Comparison of ENCODE assay signal across 16 cellular contexts in the genomic region with DNA sequence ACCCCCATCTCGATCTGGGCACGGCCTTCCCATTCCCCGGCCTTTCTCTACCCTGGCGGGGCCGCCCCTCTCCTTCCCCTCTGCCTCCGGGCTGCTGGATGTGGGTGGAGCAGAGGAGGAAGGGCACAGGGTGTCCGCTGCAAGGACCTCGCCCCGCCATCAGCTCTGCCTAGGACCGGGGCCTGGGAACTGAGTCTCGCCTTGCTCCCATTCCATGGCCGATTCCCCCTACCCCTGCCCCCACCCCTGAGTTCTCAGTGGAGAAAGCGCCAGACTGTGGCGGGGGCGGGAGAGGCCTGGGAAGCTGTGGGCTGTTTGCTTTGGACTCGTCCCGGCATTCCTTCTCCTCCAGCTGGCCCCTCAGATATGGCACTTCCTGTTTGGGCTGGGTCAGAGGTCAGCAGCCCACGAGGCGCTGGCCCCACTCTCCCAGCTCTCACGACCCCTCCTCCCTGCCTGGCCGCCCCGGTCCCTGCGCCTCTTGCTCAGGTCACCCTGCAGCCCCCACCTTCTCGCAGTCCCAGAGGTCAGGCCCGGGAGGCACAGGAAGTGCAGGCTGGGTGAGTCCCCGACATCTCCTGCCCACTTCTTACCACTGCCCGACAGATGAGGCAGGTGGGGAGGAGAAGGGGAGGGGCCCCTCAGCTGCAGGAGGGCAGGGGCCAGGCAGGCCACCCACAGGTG. TPM values are rescaled to one million over a fixed set of nuclear protein-coding genes. Genes with fewer than 3 reads are reported as not detected.
DNase-seq lines count a peak whose midpoint lies in the region; TF ChIP-seq lines count a peak whose summit lies in the region.
"Had no signal": no experiment of that assay in that cellular context is flagged by ENCODE, and none has a peak within 500 bp of the region (broad histone marks: within the 10 kb centered on the region; RNA-seq: fewer than 3 reads in every experiment).

No MANE protein-coding gene starts in this region.

- H3K4me1 Mint-ChIP-seq in HFFc6 (ENCODE audit: low read depth) = no peaks in the 10 kb centered on the region; the same call in none of the 2 replicates
- H3K4me1 Mint-ChIP-seq: CD4-positive, CD25-positive, alpha-beta regulatory T cell had no signal

- no peak overlapping the region for H3K9ac ChIP-seq in skeletal muscle tissue (ENCODE audit: low read depth in 1 of 3, low read length in 3 of 3)

- H3K36me3 ChIP-seq in skeletal muscle tissue (ENCODE audit: control insufficient read depth in 3 of 3, insufficient read depth in 3 of 3, low read length in 3 of 3) (no peaks in the 10 kb centered on the region), A673 (ENCODE audit: insufficient read depth, low read length, poor library complexity, severe bottlenecking) (no peaks in the 10 kb centered on the region)
- H3K36me3 ChIP-seq: esophagus squamous epithelium, prostate gland had no signal

- H3K27ac ChIP-seq in layer of hippocampus (ENCODE audit: low read depth, low read length) (peak overlapping the region; percentile 46), skeletal muscle tissue (ENCODE audit: low read depth, low read length) (peak overlapping the region; percentile 40), A673 (ENCODE audit: low read depth, low read length, poor library complexity, severe bottlenecking) (no peak overlapping the region)
- H3K27ac ChIP-seq: prostate gland had no signal

- DNase-seq in HFFc6 (no peak), choroid plexus epithelial cell (ENCODE audit: low read depth) (peak; percentile 31), NCI-H1417 (lab: John Stamatoyannopoulos, UW) (no peak), kidney tubule cell (ENCODE audit: low spot score) (no peak), cerebellum (ENCODE audit: low spot score) (no peak), A673 (ENCODE audit: low spot score) (no peak)
- DNase-seq: activated CD8-positive, alpha-beta memory T cell treated with anti-CD3 and anti-CD28 coated beads, Interleukin-2, amount 50 U/mL, for 48 hours; amygdala; CD4-positive, CD25-positive, alpha-beta regulatory T cell; esophagus squamous epithelium; GOT3; KG1 had no signal

- intact Hi-C loops in A673 (cut with micrococcal nuclease; ENCODE audit: unreplicated experiment) = no loop called here

- no peaks in the 10 kb centered on the region for H3K9me3 Mint-ChIP-seq in HFFc6
- H3K9me3 Mint-ChIP-seq: CD4-positive, CD25-positive, alpha-beta regulatory T cell had no signal

- BruUV-seq in A673 (replicated peaks; lab: Mats Ljungman, UMichigan) = no TSS peak

- no peak overlapping the region for H3K4me3 ChIP-seq in choroid plexus epithelial cell (ENCODE audit: low read depth, low read length)
- no peak overlapping the region for H3K4me3 ChIP-seq in skeletal muscle tissue (ENCODE audit: low read length in 3 of 3)
- H3K4me3 ChIP-seq in A673 (ENCODE audit: low read depth, low read length, poor library complexity, severe bottlenecking) = no peak overlapping the region
- H3K4me3 ChIP-seq: esophagus squamous epithelium, prostate gland had no signal

- H3K27me3 Mint-ChIP-seq in HFFc6 (ENCODE audit: insufficient read depth) = no peaks in the 10 kb centered on the region
- H3K27me3 Mint-ChIP-seq: CD4-positive, CD25-positive, alpha-beta regulatory T cell had no signal

- H3K9me3 ChIP-seq in skeletal muscle tissue (ENCODE audit: control insufficient read depth in 3 of 3, low read length in 3 of 3) (no peaks in the 10 kb centered on the region), A673 (ENCODE audit: low read depth, low read length, poor library complexity, severe bottlenecking) (no peaks in the 10 kb centered on the region)
- H3K9me3 ChIP-seq: esophagus squamous epithelium, prostate gland had no signal

- H3K4me1 ChIP-seq in skeletal muscle tissue (ENCODE audit: control insufficient read depth in 3 of 3, insufficient read depth in 3 of 3, low read length in 3 of 3) (peaks cover 12 to 14% (median 12%) of the 10 kb centered on the region in 3 donors), A673 (ENCODE audit: insufficient read depth, low read length, poor library complexity, severe bottlenecking) (peaks cover 19% of the 10 kb centered on the region)
- H3K4me1 ChIP-seq: prostate gland had no signal

- CTCF ChIA-PET in A673 (lab: Charles Lee) = no interaction called here

- POLR2A ChIA-PET in A673 (lab: Charles Lee; ENCODE audit: low non-redundant PET) = no interaction called here

- H3K36me3 Mint-ChIP-seq in HFFc6 (ENCODE audit: low read depth) = no peaks in the 10 kb centered on the region
- H3K36me3 Mint-ChIP-seq: CD4-positive, CD25-positive, alpha-beta regulatory T cell had no signal

- no peak overlapping the region for H3K4me3 Mint-ChIP-seq in HFFc6
- H3K4me3 Mint-ChIP-seq: CD4-positive, CD25-positive, alpha-beta regulatory T cell had no signal

- H3K27ac Mint-ChIP-seq in HFFc6 = peak overlapping the region; percentile 60; the same call in 1 of the 2 replicates
- H3K27ac Mint-ChIP-seq: CD4-positive, CD25-positive, alpha-beta regulatory T cell had no signal

- no peak for TF ChIP-seq CTCF in HFFc6 (IDR thresholded peaks at IDR 0.05)
- TF ChIP-seq CTCF in choroid plexus epithelial cell (conservative IDR thresholded peaks at IDR 0.05; ENCODE audit: low read depth, low read length) = no peak
- no peak for TF ChIP-seq CTCF in A673 (conservative IDR thresholded peaks at IDR 0.05; ENCODE audit: low read depth, low read length)

- H3K27me3 ChIP-seq in layer of hippocampus (ENCODE audit: control insufficient read depth, insufficient read depth, low read length) (no peaks in the 10 kb centered on the region), skeletal muscle tissue (ENCODE audit: control insufficient read depth in 3 of 3, insufficient read depth in 3 of 3, low read length in 3 of 3) (no peaks in the 10 kb centered on the region), A673 (replicated peaks; ENCODE audit: insufficient read depth, low read depth, low read length, poor library complexity) (no peaks in the 10 kb centered on the region)
- H3K27me3 ChIP-seq: esophagus squamous epithelium had no signal

RNA-seq across cellular contexts. Expression of a gene that starts 6.4 kb away (rescaled TPM):
- total RNA-seq in HFFc6 (2021; fragmentation: NEBNext Ultra II Directional; extraction: Animal tissue kit (Norgen Biotek cat#: 25700)) = 100 to 1,000 TPM; 324 to 382 (median 367) TPM
- total RNA-seq in skeletal muscle tissue = 24.5 TPM
- 7.9 TPM for total RNA-seq in cerebellum
- 51.8 and 90.9 TPM in 2 replicates for total RNA-seq in A673 (2021)
- total RNA-seq: CD4-positive, CD25-positive, alpha-beta regulatory T cell had no signal

RNA-seq across cellular contexts. Expression of a gene that starts 18.0 kb away (rescaled TPM):
- total RNA-seq in HFFc6 (2021; fragmentation: NEBNext Ultra II Directional; extraction: Animal tissue kit (Norgen Biotek cat#: 25700)) = 10 to 100 TPM; 20.3 to 32.0 (median 28.2) TPM
- 11.0 TPM for total RNA-seq in skeletal muscle tissue
- 8.7 TPM for total RNA-seq in cerebellum
- 75.3 and 82.6 TPM in 2 replicates for total RNA-seq in A673 (2021)

RNA-seq across cellular contexts. Expression of a gene that starts 29.1 kb away (rescaled TPM):
- not detected for total RNA-seq in HFFc6 (2021; fragmentation: NEBNext Ultra II Directional; extraction: Animal tissue kit (Norgen Biotek cat#: 25700))
- total RNA-seq in skeletal muscle tissue = 0.52 TPM
- 5.6 TPM for total RNA-seq in cerebellum
- 0.11 and 0.42 TPM in 2 replicates for total RNA-seq in A673 (2021)
- total RNA-seq: CD4-positive, CD25-positive, alpha-beta regulatory T cell; esophagus squamous epithelium; RPMI7951 had no signal

RNA-seq across cellular contexts. Expression of a gene that starts 42.5 kb away (rescaled TPM):
- under 1 TPM; 0.33 to 0.99 (median 0.69) TPM for total RNA-seq in HFFc6 (2021; fragmentation: NEBNext Ultra II Directional; extraction: Animal tissue kit (Norgen Biotek cat#: 25700))
- total RNA-seq in skeletal muscle tissue = 3.7 TPM
- 1.3 TPM for total RNA-seq in cerebellum
- 0.77 and 2.1 TPM in 2 replicates for total RNA-seq in A673 (2021)
- total RNA-seq: RPMI7951 had no signal
